9 cellular contexts compared by ENCODE assay signal in the genomic region with DNA sequence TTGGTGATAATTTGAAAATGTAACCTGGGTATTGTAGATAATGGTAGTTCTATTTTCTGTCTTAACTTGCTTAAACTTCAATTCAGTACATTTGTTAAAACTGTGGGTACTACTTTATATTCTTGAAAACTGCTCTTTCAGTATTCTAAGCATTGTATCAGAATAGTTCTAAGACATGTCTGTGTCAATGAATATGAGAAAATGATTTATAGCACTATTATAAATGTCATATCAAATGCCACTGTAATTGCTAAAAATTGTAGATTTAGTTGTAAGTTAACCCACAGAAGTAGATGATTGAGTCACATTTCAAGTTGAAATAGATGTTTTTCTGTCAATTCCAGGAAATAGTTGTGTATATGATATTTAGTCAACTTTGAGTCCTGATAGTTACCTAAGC. TPM values are rescaled to one million over a fixed set of nuclear protein-coding genes. Genes with fewer than 3 reads are reported as not detected.
A peak's percentile ranks its signal among the peaks of the same experiment; 100 is the strongest.
DNase-seq lines count a peak whose midpoint lies in the region; ATAC-seq and TF ChIP-seq lines count a peak whose summit lies in the region.
"Had no signal": no experiment of that assay in that cellular context is flagged by ENCODE, and none has a peak within 500 bp of the region (broad histone marks: within the 10 kb centered on the region; RNA-seq: fewer than 3 reads in every experiment).

No MANE protein-coding gene starts in this region.

- dilution Hi-C loops in mammary epithelial cell (cut with HindIII; ENCODE audit: low sequenced_read_pairs) = no loop called here

- H4K20me1 ChIP-seq in mammary epithelial cell (ENCODE audit: insufficient read depth, low read length) = no peaks in the 10 kb centered on the region

- peak overlapping the region; percentile 11 for H3K9ac ChIP-seq in mammary epithelial cell (ENCODE audit: insufficient read depth, low read length)

- intact Hi-C loops in CD4-positive, alpha-beta memory T cell (cut with micrococcal nuclease) = loop anchor here (5.0 kb wide), 2 partner anchors 1034 to 1794 kb away; a partner anchor contains a TSS
- intact Hi-C loops in mammary epithelial cell (cut with micrococcal nuclease) = loop anchor here (5.0 to 10.0 kb wide), 2 partner anchors 126 to 682 kb away; a partner anchor contains a TSS

- peak overlapping the region; percentile 71 for H3K4me2 ChIP-seq in mammary epithelial cell (ENCODE audit: insufficient read depth, low read depth, low read length)

- DNase-seq in CD4-positive, alpha-beta memory T cell = no peak
- DNase-seq in mammary epithelial cell = no peak
- DNase-seq in naive thymus-derived CD8-positive, alpha-beta T cell = no peak
- no peak for DNase-seq in GM03348 (ENCODE audit: low spot score)
- no peak for DNase-seq in stimulated activated CD4-positive, alpha-beta T cell treated with anti-CD3 and anti-CD28 coated beads, Interleukin-12 subunit alpha, Interleukin-12 subunit beta, amount 100 ng/mL, for 4 hours
- DNase-seq in DMS 273 (lab: John Stamatoyannopoulos, UW; ENCODE audit: unreplicated experiment) = no peak
- DNase-seq: GDM1 had no signal

- H3K4me3 ChIP-seq in CD4-positive, alpha-beta memory T cell (ENCODE audit: low read length in 2 of 2) = no peak overlapping the region
- peak overlapping the region; percentile 76 to 89 (median 79) for H3K4me3 ChIP-seq in mammary epithelial cell (replicated peaks in 1 of 3; ENCODE audit: insufficient read depth in 1 of 3, low read depth in 2 of 3, low read length in 3 of 3)

- H2AFZ ChIP-seq in mammary epithelial cell (ENCODE audit: low read depth, low read length) = no peak overlapping the region

- TF ChIP-seq CTCF in mammary epithelial cell (conservative IDR thresholded peaks at IDR 0.05 in 1 of 2, IDR thresholded peaks at IDR 0.05 in 1 of 2; ENCODE audit: extremely low read depth in 1 of 2, insufficient read depth in 1 of 2, low read depth in 1 of 2, low read length in 2 of 2) = no peak

- no peak for ATAC-seq in naive thymus-derived CD8-positive, alpha-beta T cell
- ATAC-seq in HG03139 (IDR thresholded peaks at IDR 0.05; ENCODE audit: unreplicated experiment) = no peak

- H3K4me1 ChIP-seq in CD4-positive, alpha-beta memory T cell (ENCODE audit: insufficient read depth, low read length) = peaks cover 42% of the 10 kb centered on the region
- peaks cover 6% of the 10 kb centered on the region for H3K4me1 ChIP-seq in mammary epithelial cell (ENCODE audit: insufficient read depth, low read length)

- peaks cover 30 to 55% (median 44%) of the 10 kb centered on the region in 4 donors for H3K4me1 Mint-ChIP-seq in CD4-positive, alpha-beta memory T cell
- peaks cover 23 to 35% (median 30%) of the 10 kb centered on the region in 3 donors for H3K4me1 Mint-ChIP-seq in IgD-negative memory B cell
- peaks cover 16 to 49% (median 47%) of the 10 kb centered on the region in 4 donors for H3K4me1 Mint-ChIP-seq in naive thymus-derived CD8-positive, alpha-beta T cell

- peak overlapping the region in 2 of 7 donors; percentile 64 to 88 for H3K27ac Mint-ChIP-seq in CD4-positive, alpha-beta memory T cell
- H3K27ac Mint-ChIP-seq in IgD-negative memory B cell = peak overlapping the region in 2 of 3 donors; percentile 23 to 96
- peak overlapping the region in 4 of 10 donors; percentile 11 to 56 (median 32) for H3K27ac Mint-ChIP-seq in naive thymus-derived CD8-positive, alpha-beta T cell

- peaks cover 11 to 38% of the 10 kb centered on the region in 2 donors for H3K36me3 Mint-ChIP-seq in CD4-positive, alpha-beta memory T cell
- no peaks in the 10 kb centered on the region for H3K36me3 Mint-ChIP-seq in IgD-negative memory B cell
- peaks cover 0 to 34% (median 7%) of the 10 kb centered on the region in 3 donors for H3K36me3 Mint-ChIP-seq in naive thymus-derived CD8-positive, alpha-beta T cell

- H3K9me3 Mint-ChIP-seq in CD4-positive, alpha-beta memory T cell = no peaks in the 10 kb centered on the region
- no peaks in the 10 kb centered on the region for H3K9me3 Mint-ChIP-seq in IgD-negative memory B cell
- peaks cover 0 to 2% (median 0%) of the 10 kb centered on the region in 9 donors for H3K9me3 Mint-ChIP-seq in naive thymus-derived CD8-positive, alpha-beta T cell

- POLR2A ChIA-PET in CD4-positive, alpha-beta memory T cell (lab: Charles Lee; ENCODE audit: partially characterized antibody) = no interaction called here
- POLR2A ChIA-PET in naive thymus-derived CD8-positive, alpha-beta T cell (lab: Charles Lee) = no interaction called here

- BruUV-seq in mammary epithelial cell (replicated peaks; lab: Mats Ljungman, UMichigan) = no TSS peak

- no peaks in the 10 kb centered on the region for H3K27me3 Mint-ChIP-seq in CD4-positive, alpha-beta memory T cell
- H3K27me3 Mint-ChIP-seq in IgD-negative memory B cell = no peaks in the 10 kb centered on the region
- no peaks in the 10 kb centered on the region for H3K27me3 Mint-ChIP-seq in naive thymus-derived CD8-positive, alpha-beta T cell

- H3K4me3 Mint-ChIP-seq in CD4-positive, alpha-beta memory T cell = peak overlapping the region in 7 of 8 donors; percentile 40 to 96 (median 90)
- H3K4me3 Mint-ChIP-seq in IgD-negative memory B cell = peak overlapping the region in 3 of 4 donors; percentile 60 to 98 (median 96)
- peak overlapping the region; percentile 85 to 98 (median 94) for H3K4me3 Mint-ChIP-seq in naive thymus-derived CD8-positive, alpha-beta T cell

- no peak overlapping the region for H3K27ac ChIP-seq in CD4-positive, alpha-beta memory T cell (ENCODE audit: low read depth, low read length)
- peak overlapping the region; percentile 45 for H3K27ac ChIP-seq in mammary epithelial cell (ENCODE audit: insufficient read depth, low read depth, low read length)

- H3K27me3 ChIP-seq in CD4-positive, alpha-beta memory T cell (ENCODE audit: insufficient read depth, low read length) = no peaks in the 10 kb centered on the region
- no peaks in the 10 kb centered on the region for H3K27me3 ChIP-seq in mammary epithelial cell (ENCODE audit: insufficient read depth, low read length)

- no peaks in the 10 kb centered on the region for H3K36me3 ChIP-seq in CD4-positive, alpha-beta memory T cell (ENCODE audit: insufficient read depth, low read length)
- peaks cover 11% of the 10 kb centered on the region for H3K36me3 ChIP-seq in mammary epithelial cell (ENCODE audit: insufficient read depth, low read length)

- in situ Hi-C loops in mammary epithelial cell (cut with MboI; ENCODE audit: low sequenced_read_pairs in 2 of 2) = no loop called here

- H3K9me3 ChIP-seq in CD4-positive, alpha-beta memory T cell (ENCODE audit: control insufficient read depth in 1 of 2, low read length in 2 of 2) = no peaks in the 10 kb centered on the region
- no peaks in the 10 kb centered on the region for H3K9me3 ChIP-seq in mammary epithelial cell (replicated peaks; ENCODE audit: insufficient read depth, low read length)

- H3K79me2 ChIP-seq in mammary epithelial cell (ENCODE audit: insufficient read depth, low read length) = peaks cover 68% of the 10 kb centered on the region

- CTCF ChIA-PET in CD4-positive, alpha-beta memory T cell (lab: Charles Lee; ENCODE audit: partially characterized antibody) = no interaction called here
- CTCF ChIA-PET in mammary epithelial cell (lab: Charles Lee; ENCODE audit: low non-redundant PET) = no interaction called here

RNA-seq across cellular contexts. Expression of a gene that starts 2.4 kb away (rescaled TPM):
- 10 to 100 TPM; 18.6 to 21.8 TPM for total RNA-seq in CD4-positive, alpha-beta memory T cell
- 10 to 100 TPM in 1 of 2 donors, 1 to 10 TPM in 1; 10.0 to 13.6 TPM for polyA plus RNA-seq in CD4-positive, alpha-beta memory T cell
- 11.6 TPM for polyA plus RNA-seq in IgD-negative memory B cell
- total RNA-seq in mammary epithelial cell = 10 to 100 TPM; 22.9 to 28.2 TPM
- 6.3 TPM for polyA plus RNA-seq in mammary epithelial cell
- polyA minus RNA-seq in mammary epithelial cell = 5.0 TPM
- 10 to 100 TPM; 18.6 to 18.8 TPM for total RNA-seq in naive thymus-derived CD8-positive, alpha-beta T cell
- 10 to 100 TPM in 1 of 3 donors, 1 to 10 TPM in 2; 6.9 to 12.3 (median 7.8) TPM for polyA plus RNA-seq in naive thymus-derived CD8-positive, alpha-beta T cell

Comparison
In these comparisons a context has a peak if more than half of its experiments do, and no peak if none do; other contexts are left out.
1. H3K4me3 ChIP-seq: peak in mammary epithelial cell (3 of 3); none in CD4-positive, alpha-beta memory T cell (0 of 2).
2. Peak in every context shown above with its lines, with median percentiles within 50 percentile points of each other: H3K4me3 Mint-ChIP-seq.